ENCODE assay signal across 16 cellular contexts in genomic region chr5:95988877-95989276, GRCh38. TPM values are rescaled to one million over a fixed set of nuclear protein-coding genes. Genes with fewer than 3 reads are reported as not detected.
DNase-seq lines count a peak whose midpoint lies in the region; ATAC-seq and TF ChIP-seq lines count a peak whose summit lies in the region.
"Had no signal": no experiment of that assay in that cellular context is flagged by ENCODE, and none has a peak within 500 bp of the region (broad histone marks: within the 10 kb centered on the region; RNA-seq: fewer than 3 reads in every experiment).

No MANE protein-coding gene starts in this region.

- peak; percentile 23 to 34 for TF ChIP-seq RAD21 in liver (IDR thresholded peaks at IDR 0.05)

- WGBS in liver, result 26% methylated on average over 3 of the region's 3 CpGs

- H3K27me3 ChIP-seq in Karpas-422 (ENCODE audit: low read length), result no peaks in the 10 kb centered on the region
- H3K27me3 ChIP-seq in liver (ENCODE audit: control insufficient read depth in 4 of 4, insufficient read depth in 4 of 4, low read length in 3 of 4), result no peaks in the 10 kb centered on the region
- H3K27me3 ChIP-seq: SJSA1 had no signal

- peak; percentile 1 for DNase-seq in Karpas-422
- DNase-seq in coronary artery (ENCODE audit: low spot score), result no peak
- DNase-seq in superior temporal gyrus (ENCODE audit: extremely low spot score), result peak; percentile 72
- DNase-seq in SIG-M5 (lab: John Stamatoyannopoulos, UW), result no peak
- no peak for DNase-seq in NCI-H774 (lab: John Stamatoyannopoulos, UW)
- no peak for DNase-seq in natural killer cell treated with Interleukin-12 subunit alpha and Interleukin-12 subunit beta and Interleukin-15 and Interleukin-18, amount 100 ng/mL, for 72 hours (ENCODE audit: low spot score)
- DNase-seq: CD4-positive, alpha-beta T cell; DMS79 treated with DMSO at 0.1 percent for 48 hours; NCI-H2029; NCI-H2171; NCI-H446 had no signal

- peaks cover 0 to 8% of the 10 kb centered on the region in 2 donors for H3K27me3 Mint-ChIP-seq in natural killer cell treated with Interleukin-12 subunit alpha and Interleukin-12 subunit beta and Interleukin-15 and Interleukin-18, amount 100 ng/mL, for 72 hours

- H3K9me3 ChIP-seq in Karpas-422 (ENCODE audit: low read length), result no peaks in the 10 kb centered on the region
- no peaks in the 10 kb centered on the region for H3K9me3 ChIP-seq in liver (ENCODE audit: control insufficient read depth in 4 of 4, low read length in 3 of 4)
- H3K9me3 ChIP-seq: HAP-1, SJSA1 had no signal

- no peaks in the 10 kb centered on the region for H3K36me3 ChIP-seq in Karpas-422 (ENCODE audit: insufficient read depth, low read length)
- no peaks in the 10 kb centered on the region for H3K36me3 ChIP-seq in liver (ENCODE audit: control insufficient read depth in 4 of 4, insufficient read depth in 3 of 4, low read depth in 1 of 4, low read length in 3 of 4)
- H3K36me3 ChIP-seq: HAP-1, SJSA1 had no signal

- H3K9me3 Mint-ChIP-seq in natural killer cell treated with Interleukin-12 subunit alpha and Interleukin-12 subunit beta and Interleukin-15 and Interleukin-18, amount 100 ng/mL, for 72 hours, result no peaks in the 10 kb centered on the region
- H3K9me3 Mint-ChIP-seq: CD4-positive, alpha-beta T cell had no signal

- H2AFZ ChIP-seq in Karpas-422 (ENCODE audit: low read length), result no peak overlapping the region

- no peak overlapping the region for H3K4me3 ChIP-seq in Karpas-422 (ENCODE audit: low read length)
- no peak overlapping the region for H3K4me3 ChIP-seq in coronary artery
- H3K4me3 ChIP-seq in liver (ENCODE audit: low read depth in 1 of 3, low read length in 3 of 3), result no peak overlapping the region
- H3K4me3 ChIP-seq: HAP-1, SJSA1 had no signal

- no peak for ATAC-seq in natural killer cell treated with Interleukin-12 subunit alpha and Interleukin-12 subunit beta and Interleukin-15 and Interleukin-18, amount 100 ng/mL, for 72 hours

- H3K9me2 ChIP-seq in Karpas-422 (replicated peaks; ENCODE audit: insufficient read depth, low read length), result no peaks in the 10 kb centered on the region

- no peak overlapping the region for H3K27ac Mint-ChIP-seq in natural killer cell treated with Interleukin-12 subunit alpha and Interleukin-12 subunit beta and Interleukin-15 and Interleukin-18, amount 100 ng/mL, for 72 hours
- H3K27ac Mint-ChIP-seq: B cell; CD4-positive, alpha-beta T cell had no signal

- no peak overlapping the region for H3K4me3 Mint-ChIP-seq in natural killer cell treated with Interleukin-12 subunit alpha and Interleukin-12 subunit beta and Interleukin-15 and Interleukin-18, amount 100 ng/mL, for 72 hours
- H3K4me3 Mint-ChIP-seq: B cell; CD4-positive, alpha-beta T cell had no signal

- H3K4me1 Mint-ChIP-seq in natural killer cell treated with Interleukin-12 subunit alpha and Interleukin-12 subunit beta and Interleukin-15 and Interleukin-18, amount 100 ng/mL, for 72 hours (ENCODE audit: low read depth in 2 of 2), result no peaks in the 10 kb centered on the region
- H3K4me1 Mint-ChIP-seq: B cell had no signal

- H3K36me3 Mint-ChIP-seq in natural killer cell treated with Interleukin-12 subunit alpha and Interleukin-12 subunit beta and Interleukin-15 and Interleukin-18, amount 100 ng/mL, for 72 hours, result no peaks in the 10 kb centered on the region

- H3K9ac ChIP-seq in Karpas-422 (ENCODE audit: low read length) (no peak overlapping the region), liver (ENCODE audit: low read depth in 1 of 2, low read length in 2 of 2) (no peak overlapping the region)

- H3K79me2 ChIP-seq in Karpas-422 (ENCODE audit: low read length), result no peaks in the 10 kb centered on the region

- H4K20me1 ChIP-seq in Karpas-422 (ENCODE audit: insufficient read depth, low read depth, low read length), result no peaks in the 10 kb centered on the region

- TF ChIP-seq CTCF in coronary artery (IDR thresholded peaks at IDR 0.05) (no peak), liver (IDR thresholded peaks at IDR 0.05; ENCODE audit: low read depth, low read length, missing input control) (no peak)

- no peak overlapping the region for H3K4me2 ChIP-seq in Karpas-422 (ENCODE audit: low read depth, low read length, poor library complexity, severe bottlenecking)

- no peaks in the 10 kb centered on the region for H3K4me1 ChIP-seq in Karpas-422 (ENCODE audit: low read length)
- peaks cover 3 to 46% (median 29%) of the 10 kb centered on the region in 4 donors for H3K4me1 ChIP-seq in liver (ENCODE audit: control insufficient read depth in 4 of 4, insufficient read depth in 4 of 4, low read length in 3 of 4)
- H3K4me1 ChIP-seq: HAP-1 had no signal

- no peak overlapping the region for H3K27ac ChIP-seq in Karpas-422 (ENCODE audit: low read length)
- peak overlapping the region; percentile 32 to 81 for H3K27ac ChIP-seq in coronary artery
- H3K27ac ChIP-seq in liver (ENCODE audit: low read depth in 1 of 2, low read length in 2 of 2), result peak overlapping the region in 1 of 2 donors; percentile 75
- H3K27ac ChIP-seq: RWPE1, SJSA1 had no signal

TF ChIP-seq in liver, 16 proteins besides CTCF, POLR2A, EP300 and RAD21:
- no peak for TF ChIP-seq JUND (IDR thresholded peaks at IDR 0.05)
- peak; percentile 12 for TF ChIP-seq FOXA2 (IDR thresholded peaks at IDR 0.05)
- no peak for TF ChIP-seq TAF1 (conservative IDR thresholded peaks at IDR 0.05)
- peak; percentile 48 for TF ChIP-seq HNF4G (IDR thresholded peaks at IDR 0.05)
- peak; percentile 74 for TF ChIP-seq SP1 (IDR thresholded peaks at IDR 0.05)
- no peak for TF ChIP-seq ATF3 (IDR thresholded peaks at IDR 0.05)
- TF ChIP-seq HNF4A (conservative IDR thresholded peaks at IDR 0.05), result peak; percentile 89 to 90
- TF ChIP-seq REST (IDR thresholded peaks at IDR 0.05), result no peak
- peak in 1 of 2 donors; percentile 37 for TF ChIP-seq RXRA (IDR thresholded peaks at IDR 0.05)
- peak; percentile 24 for TF ChIP-seq YY1 (IDR thresholded peaks at IDR 0.05)
- peak; percentile 19 for TF ChIP-seq MAX (IDR thresholded peaks at IDR 0.05)
- peak in 1 of 2 donors; percentile 32 for TF ChIP-seq EGR1 (IDR thresholded peaks at IDR 0.05; ENCODE audit: low read depth in 2 of 2)
- no peak for TF ChIP-seq FOXA1 (IDR thresholded peaks at IDR 0.05)
- TF ChIP-seq NR2F2 (IDR thresholded peaks at IDR 0.05), result no peak
- no peak for TF ChIP-seq GABPA (IDR thresholded peaks at IDR 0.05 in 1 of 2, conservative IDR thresholded peaks at IDR 0.05 in 1 of 2)
- TF ChIP-seq, protein P1, sequence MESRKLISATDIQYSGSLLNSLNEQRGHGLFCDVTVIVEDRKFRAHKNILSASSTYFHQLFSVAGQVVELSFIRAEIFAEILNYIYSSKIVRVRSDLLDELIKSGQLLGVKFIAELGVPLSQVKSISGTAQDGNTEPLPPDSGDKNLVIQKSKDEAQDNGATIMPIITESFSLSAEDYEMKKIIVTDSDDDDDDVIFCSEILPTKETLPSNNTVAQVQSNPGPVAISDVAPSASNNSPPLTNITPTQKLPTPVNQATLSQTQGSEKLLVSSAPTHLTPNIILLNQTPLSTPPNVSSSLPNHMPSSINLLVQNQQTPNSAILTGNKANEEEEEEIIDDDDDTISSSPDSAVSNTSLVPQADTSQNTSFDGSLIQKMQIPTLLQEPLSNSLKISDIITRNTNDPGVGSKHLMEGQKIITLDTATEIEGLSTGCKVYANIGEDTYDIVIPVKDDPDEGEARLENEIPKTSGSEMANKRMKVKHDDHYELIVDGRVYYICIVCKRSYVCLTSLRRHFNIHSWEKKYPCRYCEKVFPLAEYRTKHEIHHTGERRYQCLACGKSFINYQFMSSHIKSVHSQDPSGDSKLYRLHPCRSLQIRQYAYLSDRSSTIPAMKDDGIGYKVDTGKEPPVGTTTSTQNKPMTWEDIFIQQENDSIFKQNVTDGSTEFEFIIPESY (IDR thresholded peaks at IDR 0.05), result no peak

RNA-seq across cellular contexts. Expression of gene ELL2, which starts 27.2 kb away (rescaled TPM):
- total RNA-seq in Karpas-422 (2014; rRNA removed; shearing (Covaris generic); ENCODE audit: low replicate concordance), result 0.32 and 0.48 TPM in 2 replicates
- total RNA-seq in liver, result 10 to 100 TPM; 53.9 to 64.5 TPM
- polyA plus RNA-seq in liver, result 10 to 100 TPM; 21.0 to 37.9 TPM
- 100 to 1,000 TPM; 110 to 200 TPM for total RNA-seq in natural killer cell treated with Interleukin-12 subunit alpha and Interleukin-12 subunit beta and Interleukin-15 and Interleukin-18, amount 100 ng/mL, for 72 hours

Comparison
In these comparisons a context has a peak if more than half of its experiments do, and no peak if none do; other contexts are left out.
1. DNase-seq: peak in Karpas-422 (single experiment) and superior temporal gyrus (single experiment); none in coronary artery (single experiment), SIG-M5 (single experiment), NCI-H774 (single experiment) and natural killer cell treated with Interleukin-12 subunit alpha and Interleukin-12 subunit beta and Interleukin-15 and Interleukin-18, amount 100 ng/mL, for 72 hours (single experiment).
2. RNA of gene ELL2, which starts 27.2 kb away (total RNA-seq): 110 to 200 TPM in natural killer cell treated with Interleukin-12 subunit alpha and Interleukin-12 subunit beta and Interleukin-15 and Interleukin-18, amount 100 ng/mL, for 72 hours and 53.9 to 64.5 TPM in liver; 0.32 to 0.48 TPM in Karpas-422; every median in the first group is over 10 times any median in the second.